Comparison of ENCODE assay signal across 23 cellular contexts in genomic region chr9:70169222-70169621, GRCh38.
"Had no signal": no experiment of that assay in that cellular context is flagged by ENCODE, and none has a peak within 500 bp of the region (broad histone marks: within the 10 kb centered on the region; RNA-seq: fewer than 3 reads in every experiment).

No MANE protein-coding gene starts in this region.

- H3K79me2 ChIP-seq: hepatocyte had no signal

- ATAC-seq: foreskin keratinocyte; gastroesophageal sphincter; heart left ventricle; left cardiac atrium; left lung; left ventricle myocardium superior; lower lobe of right lung; mucosa of descending colon; naive thymus-derived CD8-positive, alpha-beta T cell had no signal

- H3K27me3 ChIP-seq: dorsolateral prefrontal cortex, esophagus muscularis mucosa, foreskin keratinocyte, gastroesophageal sphincter, heart left ventricle, hepatocyte, left lung had no signal

- DNase-seq: dermis blood vessel endothelial cell; dorsolateral prefrontal cortex; effector CD4-positive, alpha-beta T cell; effector memory CD4-positive, alpha-beta T cell; foreskin keratinocyte; heart left ventricle; hypothalamus; left cardiac atrium; left lung; left ventricle myocardium superior; lower lobe of right lung; mesenchymal stem cell; mucosa of descending colon; naive B cell; naive thymus-derived CD8-positive, alpha-beta T cell had no signal

- H3K9me3 ChIP-seq: esophagus muscularis mucosa, gastroesophageal sphincter, heart left ventricle, left lung, lower lobe of right lung, mucosa of descending colon had no signal

- H3K4me2 ChIP-seq: hepatocyte had no signal

- FAIRE-seq: endothelial cell of umbilical vein, frontal cortex, islet of Langerhans, keratinocyte had no signal

- H3K27ac ChIP-seq: coronary artery, dorsolateral prefrontal cortex, esophagus muscularis mucosa, foreskin keratinocyte, heart left ventricle, hepatocyte, left lung, lower lobe of right lung had no signal

- H3K4me3 ChIP-seq: coronary artery, dorsolateral prefrontal cortex, esophagus muscularis mucosa, gastroesophageal sphincter, heart left ventricle, hepatocyte, left lung, lower lobe of right lung, mucosa of descending colon had no signal

- H3K4me1 ChIP-seq: heart left ventricle, left lung, lower lobe of right lung had no signal

- H3K36me3 ChIP-seq: left lung had no signal

- H2AFZ ChIP-seq: hepatocyte had no signal
